Comparison of ENCODE assay signal across 8 cellular contexts in the genomic region with DNA sequence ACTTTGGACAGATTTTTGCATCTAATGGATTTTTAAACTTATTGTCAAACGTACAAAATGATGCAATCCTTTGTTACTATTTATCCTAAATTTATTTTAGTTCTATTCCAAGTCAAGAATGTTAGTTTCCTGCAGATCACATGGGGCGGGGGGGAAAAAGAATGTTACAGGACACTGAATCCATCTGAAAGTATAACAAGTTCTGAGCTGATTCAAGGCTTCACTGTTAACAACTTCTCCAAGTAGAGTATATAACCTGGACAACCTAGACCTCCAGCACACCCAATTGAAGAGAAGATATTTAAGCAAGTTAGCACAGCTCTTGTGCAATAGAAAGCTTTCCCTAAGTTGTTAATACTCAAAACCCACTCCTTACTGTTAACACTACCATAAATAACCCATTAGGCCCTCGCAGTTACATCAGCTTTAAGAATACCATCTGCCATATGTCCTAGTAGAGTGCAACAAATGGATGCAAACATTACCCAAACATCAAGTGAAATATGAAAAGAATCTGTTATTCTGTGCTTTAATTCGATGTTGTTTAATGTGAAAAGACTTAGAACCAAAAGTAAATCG.
DNase-seq lines count a peak whose midpoint lies in the region; ATAC-seq and TF ChIP-seq lines count a peak whose summit lies in the region.

No MANE protein-coding gene starts in this region.

- intact Hi-C loops in tibial artery (cut with DNase I; ENCODE audit: low total_unique reads) = loop anchor here (10.0 kb wide), 1 partner anchor 118 kb away; the partner anchor contains the start of gene OSTM1

- no peaks in the 10 kb centered on the region for H3K36me3 ChIP-seq in tibial artery

- H3K4me1 ChIP-seq in tibial artery = peaks cover 0 to 40% (median 27%) of the 10 kb centered on the region in 4 donors

- no peak for DNase-seq in GM12864 (ENCODE audit: low read depth)
- peak; percentile 41 for DNase-seq in NCI-H1694 treated with DMSO at 0.1 percent for 48 hours (lab: John Stamatoyannopoulos, UW)
- DNase-seq in astrocyte of the hippocampus (ENCODE audit: low read depth, low spot score) = peak; percentile 30
- DNase-seq in left kidney (ENCODE audit: low read depth, low spot score) = peak; percentile 45
- DNase-seq in tibial artery = no peak
- no peak for DNase-seq in hippocampal formation (lab: John Stamatoyannopoulos, UW)
- DNase-seq in NCI-H2029 treated with DMSO at 0.1 percent for 48 hours (lab: John Stamatoyannopoulos, UW) = no peak

- H3K27me3 ChIP-seq in tibial artery = no peaks in the 10 kb centered on the region

- H3K9me3 ChIP-seq in tibial artery = no peaks in the 10 kb centered on the region

- TF ChIP-seq CTCF in GM12864 (IDR thresholded peaks at IDR 0.05; ENCODE audit: low read depth, low read length, missing control alignments) (no peak), tibial artery (IDR thresholded peaks at IDR 0.05) (no peak)

- peak overlapping the region; percentile 86 for H3K4me3 ChIP-seq in GM12864 (ENCODE audit: low read depth, low read length)
- peak overlapping the region; percentile 68 to 89 for H3K4me3 ChIP-seq in tibial artery

- no peak for ATAC-seq in GM18517 (IDR thresholded peaks at IDR 0.05; ENCODE audit: unreplicated experiment)

- H3K27ac ChIP-seq in tibial artery = peak overlapping the region; percentile 78 to 92

Comparison
In these comparisons a context has a peak if more than half of its experiments do, and no peak if none do; other contexts are left out.
1. DNase-seq: peak in NCI-H1694 treated with DMSO at 0.1 percent for 48 hours (single experiment), astrocyte of the hippocampus (single experiment) and left kidney (single experiment); none in GM12864 (single experiment), tibial artery (0 of 2), hippocampal formation (0 of 2) and NCI-H2029 treated with DMSO at 0.1 percent for 48 hours (single experiment).